In genomic region chr2:32863326-32863725, GRCh38 we compare ENCODE assay signal across 25 cellular contexts.
"Had no signal": no experiment of that assay in that cellular context is flagged by ENCODE, and none has a peak within 500 bp of the region (broad histone marks: within the 10 kb centered on the region; RNA-seq: fewer than 3 reads in every experiment).

No MANE protein-coding gene starts in this region.

- H3K4me1 Mint-ChIP-seq: activated CD4-positive, alpha-beta memory T cell treated with anti-CD3 and anti-CD28 coated beads, Interleukin-2, amount 10 ng/mL, durations not matched to agents 7 days and 5 days; activated CD4-positive, alpha-beta T cell treated with anti-CD3 and anti-CD28 coated beads, Interleukin-2, amount 10 ng/mL, durations not matched to agents 7 days and 5 days; activated T-helper 17 cell treated with anti-CD3 and anti-CD28 coated beads, Interleukin-2, amount 50 U/mL, for 72 hours had no signal

- H3K27ac Mint-ChIP-seq: activated CD4-positive, alpha-beta memory T cell treated with anti-CD3 and anti-CD28 coated beads, Interleukin-2, amount 10 ng/mL, durations not matched to agents 7 days and 5 days; activated CD4-positive, alpha-beta T cell treated with anti-CD3 and anti-CD28 coated beads, Interleukin-2, amount 10 ng/mL, durations not matched to agents 7 days and 5 days; activated naive CD4-positive, alpha-beta T cell treated with anti-CD3 and anti-CD28 coated beads for 36 hours; activated naive CD8-positive, alpha-beta T cell; activated T-helper 17 cell treated with anti-CD3 and anti-CD28 coated beads, Interleukin-2, amount 50 U/mL, for 72 hours had no signal

- H3K27me3 ChIP-seq: brain microvascular endothelial cell, cardiac muscle cell, MG63 had no signal

- ATAC-seq: PC-3 had no signal

- H3K27me3 Mint-ChIP-seq: activated naive CD8-positive, alpha-beta T cell had no signal

- H3K9me3 Mint-ChIP-seq: activated CD4-positive, alpha-beta memory T cell treated with anti-CD3 and anti-CD28 coated beads, Interleukin-2, amount 10 ng/mL, durations not matched to agents 7 days and 5 days; activated CD4-positive, alpha-beta T cell treated with anti-CD3 and anti-CD28 coated beads, Interleukin-2, amount 10 ng/mL, durations not matched to agents 7 days and 5 days; activated naive CD4-positive, alpha-beta T cell treated with anti-CD3 and anti-CD28 coated beads for 36 hours; activated T-helper 17 cell treated with anti-CD3 and anti-CD28 coated beads, Interleukin-2, amount 50 U/mL, for 72 hours had no signal

- H3K9me3 ChIP-seq: MG63 had no signal

- H3K4me3 ChIP-seq: cardiac muscle cell, MG63 had no signal

- H3K36me3 ChIP-seq: brain microvascular endothelial cell, cardiac muscle cell, MG63 had no signal

- H3K27ac ChIP-seq: cardiac muscle cell, VCaP had no signal

- H3K4me3 Mint-ChIP-seq: activated CD4-positive, alpha-beta memory T cell treated with anti-CD3 and anti-CD28 coated beads, Interleukin-2, amount 10 ng/mL, durations not matched to agents 7 days and 5 days; activated CD4-positive, alpha-beta T cell treated with anti-CD3 and anti-CD28 coated beads, Interleukin-2, amount 10 ng/mL, durations not matched to agents 7 days and 5 days; activated naive CD4-positive, alpha-beta T cell treated with anti-CD3 and anti-CD28 coated beads for 36 hours; activated naive CD8-positive, alpha-beta T cell; activated T-helper 17 cell treated with anti-CD3 and anti-CD28 coated beads, Interleukin-2, amount 50 U/mL, for 72 hours had no signal

- DNase-seq: activated CD4-positive, alpha-beta memory T cell treated with anti-CD3 and anti-CD28 coated beads, Interleukin-2, amount 10 ng/mL, durations not matched to agents 7 days and 5 days; activated CD4-positive, alpha-beta T cell treated with anti-CD3 and anti-CD28 coated beads, Interleukin-2, amount 10 ng/mL, durations not matched to agents 7 days and 5 days; activated CD4-positive, CD25-positive, alpha-beta regulatory T cell; activated gamma-delta T cell; activated naive CD4-positive, alpha-beta T cell treated with anti-CD3 and anti-CD28 coated beads for 36 hours; activated T-cell treated with anti-CD3 and anti-CD28 coated beads for 4 hours; activated T-cell treated with anti-CD3 and anti-CD28 coated beads, Interleukin-2, amount 50 U/mL, for 48 hours; amygdala; brain microvascular endothelial cell; MV-4-11; NCI-H1092 treated with DMSO at 0.1 percent for 48 hours; NCI-H1417 treated with DMSO at 0.1 percent for 48 hours; NCI-H1694; NCI-H2029; NCI-H345; NCI-H510A; NCI-H69; SHP77 treated with DMSO at 0.1 percent for 48 hours; T-helper 1 cell had no signal

- H3K36me3 Mint-ChIP-seq: activated naive CD8-positive, alpha-beta T cell had no signal
